ENCODE assay signal across 1 cellular context in the genomic region with DNA sequence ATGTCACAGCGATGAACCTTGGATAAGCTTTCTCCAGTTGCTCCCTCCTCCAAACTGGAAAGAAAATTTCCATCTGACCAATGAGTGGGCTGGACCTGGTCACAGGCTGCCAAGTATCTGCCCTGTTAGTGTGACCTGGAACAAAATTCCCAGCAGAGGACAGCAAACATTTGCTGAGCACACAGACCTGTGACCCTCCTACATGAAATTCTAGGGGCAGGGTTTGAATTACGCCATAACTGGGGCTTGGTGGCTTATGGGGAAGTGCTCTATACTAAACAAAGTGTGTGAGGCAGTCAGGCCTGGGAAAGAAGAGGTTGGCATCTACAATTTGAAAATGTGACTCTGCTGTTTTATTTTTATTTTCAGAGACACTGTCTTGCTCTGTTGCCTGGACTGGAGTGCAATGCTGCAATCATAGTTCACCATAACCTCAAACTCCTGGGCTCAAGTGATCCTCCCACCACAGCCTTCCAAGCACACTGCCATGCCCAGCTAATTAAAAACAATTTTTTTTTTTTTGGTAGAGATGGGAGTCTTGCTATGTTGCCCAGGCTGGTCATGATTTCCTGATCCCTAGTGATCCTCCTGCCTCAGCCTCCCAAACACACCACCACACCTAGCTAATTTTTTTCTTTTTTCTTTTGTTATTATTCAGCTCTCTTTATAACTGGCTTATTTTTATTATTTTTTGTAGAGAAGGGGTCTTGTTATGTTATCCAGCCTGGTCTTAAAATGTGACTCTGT.
TF ChIP-seq lines count a peak whose summit lies in the region.

No MANE protein-coding gene starts in this region.

TF ChIP-seq in HepG2, 621 proteins besides CTCF, POLR2A, EP300 and RAD21 (continued from another document and continues in another):
- TF ChIP-seq, protein P1, sequence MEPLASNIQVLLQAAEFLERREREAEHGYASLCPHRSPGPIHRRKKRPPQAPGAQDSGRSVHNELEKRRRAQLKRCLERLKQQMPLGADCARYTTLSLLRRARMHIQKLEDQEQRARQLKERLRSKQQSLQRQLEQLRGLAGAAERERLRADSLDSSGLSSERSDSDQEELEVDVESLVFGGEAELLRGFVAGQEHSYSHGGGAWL (CRISPR knock-in tag; IDR thresholded peaks at IDR 0.05) = 0 out of 2 replicates have a peak, but pooled peaks have one; percentile 20
- TF ChIP-seq HMG20A (CRISPR knock-in tag; IDR thresholded peaks at IDR 0.05; ENCODE audit: borderline replicate concordance) (peak; percentile 90; the same call in 1 of the 2 replicates), ZSCAN20 (CRISPR knock-in tag; IDR thresholded peaks at IDR 0.05; ENCODE audit: borderline replicate concordance) (no peak), HOXA5 (CRISPR knock-in tag; IDR thresholded peaks at IDR 0.05) (peak; percentile 66; the same call in 1 of the 2 replicates), ZNF207 (IDR thresholded peaks at IDR 0.05; ENCODE audit: borderline replicate concordance) (no peak), GLI4 (CRISPR knock-in tag; IDR thresholded peaks at IDR 0.05; ENCODE audit: borderline replicate concordance) (no peak), FOSL2 (CRISPR knock-in tag; IDR thresholded peaks at IDR 0.05) (peak; percentile 89), PCBP2 (optimal IDR thresholded peaks at IDR 0.05; ENCODE audit: low read depth, low read length, poor library complexity, severe bottlenecking) (no peak), NFYC (CRISPR knock-in tag; IDR thresholded peaks at IDR 0.05) (peak; percentile 73), KLF12 (CRISPR knock-in tag; IDR thresholded peaks at IDR 0.05; ENCODE audit: borderline replicate concordance) (no peak), AGO1 (IDR thresholded peaks at IDR 0.05; ENCODE audit: low read depth, low read length, poor library complexity, severe bottlenecking) (no peak), ZNF737 (CRISPR knock-in tag; IDR thresholded peaks at IDR 0.05; ENCODE audit: borderline replicate concordance) (no peak), SALL2 (CRISPR knock-in tag; IDR thresholded peaks at IDR 0.05) (no peak), RCOR2 (CRISPR knock-in tag; IDR thresholded peaks at IDR 0.05) (0 out of 2 replicates have a peak, but pooled peaks have one; percentile 39), IKZF1 (IDR thresholded peaks at IDR 0.05) (no peak), ATF7-NPFF (CRISPR knock-in tag; IDR thresholded peaks at IDR 0.05; ENCODE audit: low read depth) (no peak), KLF6 (CRISPR knock-in tag; IDR thresholded peaks at IDR 0.05) (no peak; the same call in 1 of the 2 replicates), ZNF331 (CRISPR knock-in tag; IDR thresholded peaks at IDR 0.05) (peak; percentile 66), CBX5 (CRISPR knock-in tag; IDR thresholded peaks at IDR 0.05; ENCODE audit: borderline replicate concordance) (0 out of 2 replicates have a peak, but pooled peaks have one; percentile 41), SRF (IDR thresholded peaks at IDR 0.05; ENCODE audit: low read depth, low read length) (0 out of 2 replicates have a peak, but pooled peaks have one; percentile 24), ZFP36L2 (CRISPR knock-in tag; IDR thresholded peaks at IDR 0.05) (no peak), KDM2A (CRISPR knock-in tag; IDR thresholded peaks at IDR 0.05; ENCODE audit: borderline replicate concordance, low read depth) (0 out of 2 replicates have a peak, but pooled peaks have one; percentile 19), SMARCC2 (IDR thresholded peaks at IDR 0.05) (peak; percentile 16; the same call in 1 of the 2 replicates), ZNF205 (CRISPR knock-in tag; IDR thresholded peaks at IDR 0.05) (0 out of 2 replicates have a peak, but pooled peaks have one; percentile 61), FOSL1 (CRISPR knock-in tag; IDR thresholded peaks at IDR 0.05; ENCODE audit: borderline replicate concordance) (peak; percentile 28; the same call in 1 of the 2 replicates), NRL (CRISPR knock-in tag; IDR thresholded peaks at IDR 0.05; ENCODE audit: borderline replicate concordance) (no peak), PHB2 (IDR thresholded peaks at IDR 0.05; ENCODE audit: partially characterized antibody) (no peak), CCAR2 (optimal IDR thresholded peaks at IDR 0.05; ENCODE audit: low read depth, low read length) (no peak), POLR2G (IDR thresholded peaks at IDR 0.05; ENCODE audit: low read depth, low read length) (peak; percentile 74), GABPB1 (CRISPR knock-in tag; IDR thresholded peaks at IDR 0.05) (peak; percentile 70), ATAD3A (CRISPR knock-in tag; IDR thresholded peaks at IDR 0.05) (no peak), SPEN (CRISPR knock-in tag; IDR thresholded peaks at IDR 0.05; ENCODE audit: low read depth) (peak; percentile 86)
- TF ChIP-seq, protein P2, sequence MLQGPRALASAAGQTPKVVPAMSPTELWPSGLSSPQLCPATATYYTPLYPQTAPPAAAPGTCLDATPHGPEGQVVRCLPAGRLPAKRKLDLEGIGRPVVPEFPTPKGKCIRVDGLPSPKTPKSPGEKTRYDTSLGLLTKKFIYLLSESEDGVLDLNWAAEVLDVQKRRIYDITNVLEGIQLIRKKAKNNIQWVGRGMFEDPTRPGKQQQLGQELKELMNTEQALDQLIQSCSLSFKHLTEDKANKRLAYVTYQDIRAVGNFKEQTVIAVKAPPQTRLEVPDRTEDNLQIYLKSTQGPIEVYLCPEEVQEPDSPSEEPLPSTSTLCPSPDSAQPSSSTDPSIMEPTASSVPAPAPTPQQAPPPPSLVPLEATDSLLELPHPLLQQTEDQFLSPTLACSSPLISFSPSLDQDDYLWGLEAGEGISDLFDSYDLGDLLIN (CRISPR knock-in tag; IDR thresholded peaks at IDR 0.05; ENCODE audit: borderline replicate concordance) = no peak
- TF ChIP-seq, protein P3, sequence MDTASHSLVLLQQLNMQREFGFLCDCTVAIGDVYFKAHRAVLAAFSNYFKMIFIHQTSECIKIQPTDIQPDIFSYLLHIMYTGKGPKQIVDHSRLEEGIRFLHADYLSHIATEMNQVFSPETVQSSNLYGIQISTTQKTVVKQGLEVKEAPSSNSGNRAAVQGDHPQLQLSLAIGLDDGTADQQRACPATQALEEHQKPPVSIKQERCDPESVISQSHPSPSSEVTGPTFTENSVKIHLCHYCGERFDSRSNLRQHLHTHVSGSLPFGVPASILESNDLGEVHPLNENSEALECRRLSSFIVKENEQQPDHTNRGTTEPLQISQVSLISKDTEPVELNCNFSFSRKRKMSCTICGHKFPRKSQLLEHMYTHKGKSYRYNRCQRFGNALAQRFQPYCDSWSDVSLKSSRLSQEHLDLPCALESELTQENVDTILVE (CRISPR knock-in tag; IDR thresholded peaks at IDR 0.05) = 0 out of 2 replicates have a peak, but pooled peaks have one; percentile 26
- TF ChIP-seq, protein P4, sequence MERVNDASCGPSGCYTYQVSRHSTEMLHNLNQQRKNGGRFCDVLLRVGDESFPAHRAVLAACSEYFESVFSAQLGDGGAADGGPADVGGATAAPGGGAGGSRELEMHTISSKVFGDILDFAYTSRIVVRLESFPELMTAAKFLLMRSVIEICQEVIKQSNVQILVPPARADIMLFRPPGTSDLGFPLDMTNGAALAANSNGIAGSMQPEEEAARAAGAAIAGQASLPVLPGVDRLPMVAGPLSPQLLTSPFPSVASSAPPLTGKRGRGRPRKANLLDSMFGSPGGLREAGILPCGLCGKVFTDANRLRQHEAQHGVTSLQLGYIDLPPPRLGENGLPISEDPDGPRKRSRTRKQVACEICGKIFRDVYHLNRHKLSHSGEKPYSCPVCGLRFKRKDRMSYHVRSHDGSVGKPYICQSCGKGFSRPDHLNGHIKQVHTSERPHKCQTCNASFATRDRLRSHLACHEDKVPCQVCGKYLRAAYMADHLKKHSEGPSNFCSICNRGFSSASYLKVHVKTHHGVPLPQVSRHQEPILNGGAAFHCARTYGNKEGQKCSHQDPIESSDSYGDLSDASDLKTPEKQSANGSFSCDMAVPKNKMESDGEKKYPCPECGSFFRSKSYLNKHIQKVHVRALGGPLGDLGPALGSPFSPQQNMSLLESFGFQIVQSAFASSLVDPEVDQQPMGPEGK (CRISPR knock-in tag; IDR thresholded peaks at IDR 0.05) = peak; percentile 86
- TF ChIP-seq, protein P5, sequence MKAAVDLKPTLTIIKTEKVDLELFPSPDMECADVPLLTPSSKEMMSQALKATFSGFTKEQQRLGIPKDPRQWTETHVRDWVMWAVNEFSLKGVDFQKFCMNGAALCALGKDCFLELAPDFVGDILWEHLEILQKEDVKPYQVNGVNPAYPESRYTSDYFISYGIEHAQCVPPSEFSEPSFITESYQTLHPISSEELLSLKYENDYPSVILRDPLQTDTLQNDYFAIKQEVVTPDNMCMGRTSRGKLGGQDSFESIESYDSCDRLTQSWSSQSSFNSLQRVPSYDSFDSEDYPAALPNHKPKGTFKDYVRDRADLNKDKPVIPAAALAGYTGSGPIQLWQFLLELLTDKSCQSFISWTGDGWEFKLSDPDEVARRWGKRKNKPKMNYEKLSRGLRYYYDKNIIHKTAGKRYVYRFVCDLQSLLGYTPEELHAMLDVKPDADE (CRISPR knock-in tag; IDR thresholded peaks at IDR 0.05) = no peak
- TF ChIP-seq, protein P6, sequence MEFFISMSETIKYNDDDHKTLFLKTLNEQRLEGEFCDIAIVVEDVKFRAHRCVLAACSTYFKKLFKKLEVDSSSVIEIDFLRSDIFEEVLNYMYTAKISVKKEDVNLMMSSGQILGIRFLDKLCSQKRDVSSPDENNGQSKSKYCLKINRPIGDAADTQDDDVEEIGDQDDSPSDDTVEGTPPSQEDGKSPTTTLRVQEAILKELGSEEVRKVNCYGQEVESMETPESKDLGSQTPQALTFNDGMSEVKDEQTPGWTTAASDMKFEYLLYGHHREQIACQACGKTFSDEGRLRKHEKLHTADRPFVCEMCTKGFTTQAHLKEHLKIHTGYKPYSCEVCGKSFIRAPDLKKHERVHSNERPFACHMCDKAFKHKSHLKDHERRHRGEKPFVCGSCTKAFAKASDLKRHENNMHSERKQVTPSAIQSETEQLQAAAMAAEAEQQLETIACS (CRISPR knock-in tag; IDR thresholded peaks at IDR 0.05) = no peak
- TF ChIP-seq, protein P7, sequence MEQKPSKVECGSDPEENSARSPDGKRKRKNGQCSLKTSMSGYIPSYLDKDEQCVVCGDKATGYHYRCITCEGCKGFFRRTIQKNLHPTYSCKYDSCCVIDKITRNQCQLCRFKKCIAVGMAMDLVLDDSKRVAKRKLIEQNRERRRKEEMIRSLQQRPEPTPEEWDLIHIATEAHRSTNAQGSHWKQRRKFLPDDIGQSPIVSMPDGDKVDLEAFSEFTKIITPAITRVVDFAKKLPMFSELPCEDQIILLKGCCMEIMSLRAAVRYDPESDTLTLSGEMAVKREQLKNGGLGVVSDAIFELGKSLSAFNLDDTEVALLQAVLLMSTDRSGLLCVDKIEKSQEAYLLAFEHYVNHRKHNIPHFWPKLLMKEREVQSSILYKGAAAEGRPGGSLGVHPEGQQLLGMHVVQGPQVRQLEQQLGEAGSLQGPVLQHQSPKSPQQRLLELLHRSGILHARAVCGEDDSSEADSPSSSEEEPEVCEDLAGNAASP (CRISPR knock-in tag; IDR thresholded peaks at IDR 0.05; ENCODE audit: borderline replicate concordance) = peak; percentile 96
- TF ChIP-seq, protein P8, sequence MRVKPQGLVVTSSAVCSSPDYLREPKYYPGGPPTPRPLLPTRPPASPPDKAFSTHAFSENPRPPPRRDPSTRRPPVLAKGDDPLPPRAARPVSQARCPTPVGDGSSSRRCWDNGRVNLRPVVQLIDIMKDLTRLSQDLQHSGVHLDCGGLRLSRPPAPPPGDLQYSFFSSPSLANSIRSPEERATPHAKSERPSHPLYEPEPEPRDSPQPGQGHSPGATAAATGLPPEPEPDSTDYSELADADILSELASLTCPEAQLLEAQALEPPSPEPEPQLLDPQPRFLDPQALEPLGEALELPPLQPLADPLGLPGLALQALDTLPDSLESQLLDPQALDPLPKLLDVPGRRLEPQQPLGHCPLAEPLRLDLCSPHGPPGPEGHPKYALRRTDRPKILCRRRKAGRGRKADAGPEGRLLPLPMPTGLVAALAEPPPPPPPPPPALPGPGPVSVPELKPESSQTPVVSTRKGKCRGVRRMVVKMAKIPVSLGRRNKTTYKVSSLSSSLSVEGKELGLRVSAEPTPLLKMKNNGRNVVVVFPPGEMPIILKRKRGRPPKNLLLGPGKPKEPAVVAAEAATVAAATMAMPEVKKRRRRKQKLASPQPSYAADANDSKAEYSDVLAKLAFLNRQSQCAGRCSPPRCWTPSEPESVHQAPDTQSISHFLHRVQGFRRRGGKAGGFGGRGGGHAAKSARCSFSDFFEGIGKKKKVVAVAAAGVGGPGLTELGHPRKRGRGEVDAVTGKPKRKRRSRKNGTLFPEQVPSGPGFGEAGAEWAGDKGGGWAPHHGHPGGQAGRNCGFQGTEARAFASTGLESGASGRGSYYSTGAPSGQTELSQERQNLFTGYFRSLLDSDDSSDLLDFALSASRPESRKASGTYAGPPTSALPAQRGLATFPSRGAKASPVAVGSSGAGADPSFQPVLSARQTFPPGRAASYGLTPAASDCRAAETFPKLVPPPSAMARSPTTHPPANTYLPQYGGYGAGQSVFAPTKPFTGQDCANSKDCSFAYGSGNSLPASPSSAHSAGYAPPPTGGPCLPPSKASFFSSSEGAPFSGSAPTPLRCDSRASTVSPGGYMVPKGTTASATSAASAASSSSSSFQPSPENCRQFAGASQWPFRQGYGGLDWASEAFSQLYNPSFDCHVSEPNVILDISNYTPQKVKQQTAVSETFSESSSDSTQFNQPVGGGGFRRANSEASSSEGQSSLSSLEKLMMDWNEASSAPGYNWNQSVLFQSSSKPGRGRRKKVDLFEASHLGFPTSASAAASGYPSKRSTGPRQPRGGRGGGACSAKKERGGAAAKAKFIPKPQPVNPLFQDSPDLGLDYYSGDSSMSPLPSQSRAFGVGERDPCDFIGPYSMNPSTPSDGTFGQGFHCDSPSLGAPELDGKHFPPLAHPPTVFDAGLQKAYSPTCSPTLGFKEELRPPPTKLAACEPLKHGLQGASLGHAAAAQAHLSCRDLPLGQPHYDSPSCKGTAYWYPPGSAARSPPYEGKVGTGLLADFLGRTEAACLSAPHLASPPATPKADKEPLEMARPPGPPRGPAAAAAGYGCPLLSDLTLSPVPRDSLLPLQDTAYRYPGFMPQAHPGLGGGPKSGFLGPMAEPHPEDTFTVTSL (CRISPR knock-in tag; IDR thresholded peaks at IDR 0.05; ENCODE audit: borderline replicate concordance) = peak; percentile 88
- TF ChIP-seq, protein P9, sequence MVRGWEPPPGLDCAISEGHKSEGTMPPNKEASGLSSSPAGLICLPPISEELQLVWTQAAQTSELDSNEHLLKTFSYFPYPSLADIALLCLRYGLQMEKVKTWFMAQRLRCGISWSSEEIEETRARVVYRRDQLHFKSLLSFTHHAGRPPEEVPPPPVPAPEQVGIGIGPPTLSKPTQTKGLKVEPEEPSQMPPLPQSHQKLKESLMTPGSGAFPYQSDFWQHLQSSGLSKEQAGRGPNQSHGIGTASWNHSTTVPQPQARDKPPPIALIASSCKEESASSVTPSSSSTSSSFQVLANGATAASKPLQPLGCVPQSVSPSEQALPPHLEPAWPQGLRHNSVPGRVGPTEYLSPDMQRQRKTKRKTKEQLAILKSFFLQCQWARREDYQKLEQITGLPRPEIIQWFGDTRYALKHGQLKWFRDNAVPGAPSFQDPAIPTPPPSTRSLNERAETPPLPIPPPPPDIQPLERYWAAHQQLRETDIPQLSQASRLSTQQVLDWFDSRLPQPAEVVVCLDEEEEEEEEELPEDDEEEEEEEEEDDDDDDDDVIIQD (CRISPR knock-in tag; IDR thresholded peaks at IDR 0.05; ENCODE audit: low read depth) = peak; percentile 73; the same call in 1 of the 2 replicates
- TF ChIP-seq, protein P10, sequence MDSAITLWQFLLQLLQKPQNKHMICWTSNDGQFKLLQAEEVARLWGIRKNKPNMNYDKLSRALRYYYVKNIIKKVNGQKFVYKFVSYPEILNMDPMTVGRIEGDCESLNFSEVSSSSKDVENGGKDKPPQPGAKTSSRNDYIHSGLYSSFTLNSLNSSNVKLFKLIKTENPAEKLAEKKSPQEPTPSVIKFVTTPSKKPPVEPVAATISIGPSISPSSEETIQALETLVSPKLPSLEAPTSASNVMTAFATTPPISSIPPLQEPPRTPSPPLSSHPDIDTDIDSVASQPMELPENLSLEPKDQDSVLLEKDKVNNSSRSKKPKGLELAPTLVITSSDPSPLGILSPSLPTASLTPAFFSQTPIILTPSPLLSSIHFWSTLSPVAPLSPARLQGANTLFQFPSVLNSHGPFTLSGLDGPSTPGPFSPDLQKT (CRISPR knock-in tag; IDR thresholded peaks at IDR 0.05; ENCODE audit: borderline replicate concordance) = no peak
